Comparison of ENCODE assay signal across 25 cellular contexts in genomic region chr3:29185706-29186105, GRCh38.
DNase-seq lines count a peak whose midpoint lies in the region; ATAC-seq and TF ChIP-seq lines count a peak whose summit lies in the region.
"Had no signal": no experiment of that assay in that cellular context is flagged by ENCODE, and none has a peak within 500 bp of the region (broad histone marks: within the 10 kb centered on the region; RNA-seq: fewer than 3 reads in every experiment).

No MANE protein-coding gene starts in this region.

- TF ChIP-seq CTCF in fibroblast of lung (conservative IDR thresholded peaks at IDR 0.05 in 1 of 2, IDR thresholded peaks at IDR 0.05 in 1 of 2; ENCODE audit: low read depth in 1 of 2, low read length in 2 of 2) = no peak

- no CpG with 5 or more reads among the region's 1 CpG for WGBS in mesendoderm (ENCODE audit: extremely low coverage, insufficient coverage, low lambda C conversion rate)

- no peak overlapping the region for H2BK5ac ChIP-seq in mesendoderm (ENCODE audit: low read length)

- peak overlapping the region; percentile 79 for H3K27ac ChIP-seq in SJCRH30
- peak overlapping the region; percentile 71 for H3K27ac ChIP-seq in fibroblast of lung (ENCODE audit: insufficient read depth, low read length)
- no peak overlapping the region for H3K27ac ChIP-seq in mesendoderm (ENCODE audit: low read depth, low read length)
- H3K27ac ChIP-seq: C4-2B, esophagus squamous epithelium, neural progenitor cell, psoas muscle, VCaP had no signal

- no peak overlapping the region for H4K8ac ChIP-seq in mesendoderm (ENCODE audit: low read depth, low read length)

- peak overlapping the region; percentile 47 for H3K27ac Mint-ChIP-seq in activated T-cell treated with anti-CD3 and anti-CD28 coated beads, Interleukin-2, amount 50 U/mL, for 24 hours
- H3K27ac Mint-ChIP-seq in activated T-cell treated with anti-CD3 and anti-CD28 coated beads, Interleukin-2, amount 50 U/mL, for 72 hours = no peak overlapping the region
- H3K27ac Mint-ChIP-seq: neural progenitor cell had no signal

- H3K79me2 ChIP-seq in fibroblast of lung (ENCODE audit: control insufficient read depth, insufficient read depth, low read length) (no peaks in the 10 kb centered on the region), mesendoderm (ENCODE audit: control insufficient read depth, insufficient read depth, low read length) (no peaks in the 10 kb centered on the region)

- no peaks in the 10 kb centered on the region for H3K27me3 Mint-ChIP-seq in activated T-cell treated with anti-CD3 and anti-CD28 coated beads, Interleukin-2, amount 50 U/mL, for 24 hours
- no peaks in the 10 kb centered on the region for H3K27me3 Mint-ChIP-seq in activated T-cell treated with anti-CD3 and anti-CD28 coated beads, Interleukin-2, amount 50 U/mL, for 72 hours (ENCODE audit: low read depth)

- no peak for ATAC-seq in activated T-cell treated with anti-CD3 and anti-CD28 coated beads, Interleukin-2, amount 50 U/mL, for 72 hours (replicated peaks in 1 of 2)
- no peak for ATAC-seq in GM21528 (IDR thresholded peaks at IDR 0.05; ENCODE audit: low FRiP score, unreplicated experiment)
- ATAC-seq in GM18520 (IDR thresholded peaks at IDR 0.05; ENCODE audit: unreplicated experiment) = no peak
- ATAC-seq: left cardiac atrium, psoas muscle had no signal

- H3K4me2 ChIP-seq in fibroblast of lung (ENCODE audit: extremely low read depth, insufficient read depth, low read length) (no peak overlapping the region), skeletal muscle satellite cell (ENCODE audit: low read length) (peak overlapping the region; percentile 6), mesendoderm (ENCODE audit: low read length) (no peak overlapping the region)
- H3K4me2 ChIP-seq: neural progenitor cell had no signal

- no peak overlapping the region for H3K9ac ChIP-seq in fibroblast of lung (ENCODE audit: insufficient read depth, low read length)
- H3K9ac ChIP-seq in skeletal muscle satellite cell (ENCODE audit: low read depth, low read length) = peak overlapping the region; percentile 63
- no peak overlapping the region for H3K9ac ChIP-seq in mesendoderm (ENCODE audit: low read length)
- H3K9ac ChIP-seq: neural progenitor cell had no signal

- H3K4me3 Mint-ChIP-seq in activated T-cell treated with anti-CD3 and anti-CD28 coated beads, Interleukin-2, amount 50 U/mL, for 24 hours = no peak overlapping the region
- H3K4me3 Mint-ChIP-seq in activated T-cell treated with anti-CD3 and anti-CD28 coated beads, Interleukin-2, amount 50 U/mL, for 72 hours = no peak overlapping the region
- H3K4me3 Mint-ChIP-seq: neural progenitor cell had no signal

- H3K9me3 Mint-ChIP-seq in activated T-cell treated with anti-CD3 and anti-CD28 coated beads, Interleukin-2, amount 50 U/mL, for 24 hours = peaks cover 5% of the 10 kb centered on the region
- peaks cover 0 to 2% of the 10 kb centered on the region in 2 donors for H3K9me3 Mint-ChIP-seq in activated T-cell treated with anti-CD3 and anti-CD28 coated beads, Interleukin-2, amount 50 U/mL, for 72 hours

- H3K4me3 ChIP-seq in SJCRH30 (no peak overlapping the region), fibroblast of lung (replicated peaks in 1 of 4; ENCODE audit: control extremely low read depth in 1 of 4, insufficient read depth in 1 of 4, low read depth in 3 of 4, low read length in 4 of 4) (no peak overlapping the region), skeletal muscle satellite cell (ENCODE audit: low read length) (no peak overlapping the region), mesendoderm (ENCODE audit: low read length) (no peak overlapping the region)
- H3K4me3 ChIP-seq: esophagus squamous epithelium, neural progenitor cell, psoas muscle had no signal

- no peaks in the 10 kb centered on the region for H4K20me1 ChIP-seq in fibroblast of lung (ENCODE audit: control insufficient read depth, extremely low read depth, insufficient read depth, low read length)

- no peak overlapping the region for H2BK15ac ChIP-seq in mesendoderm (replicated peaks; ENCODE audit: low read depth)

- H3K36me3 Mint-ChIP-seq in activated T-cell treated with anti-CD3 and anti-CD28 coated beads, Interleukin-2, amount 50 U/mL, for 24 hours (ENCODE audit: low read depth) = no peaks in the 10 kb centered on the region
- no peaks in the 10 kb centered on the region for H3K36me3 Mint-ChIP-seq in activated T-cell treated with anti-CD3 and anti-CD28 coated beads, Interleukin-2, amount 50 U/mL, for 72 hours (ENCODE audit: insufficient read depth in 2 of 2)
- H3K36me3 Mint-ChIP-seq: neural progenitor cell had no signal

- peaks cover 44% of the 10 kb centered on the region for H3K4me1 Mint-ChIP-seq in activated T-cell treated with anti-CD3 and anti-CD28 coated beads, Interleukin-2, amount 50 U/mL, for 24 hours (ENCODE audit: low read depth)
- H3K4me1 Mint-ChIP-seq in activated T-cell treated with anti-CD3 and anti-CD28 coated beads, Interleukin-2, amount 50 U/mL, for 72 hours (ENCODE audit: low read depth) = peaks cover 24% of the 10 kb centered on the region
- H3K4me1 Mint-ChIP-seq: neural progenitor cell had no signal

- no peak overlapping the region for H2BK120ac ChIP-seq in mesendoderm (ENCODE audit: low read depth, low read length)

- no peak overlapping the region for H4K5ac ChIP-seq in mesendoderm (ENCODE audit: low read length)

- H2AFZ ChIP-seq in fibroblast of lung (ENCODE audit: low read length) = no peak overlapping the region
- H2AFZ ChIP-seq: neural progenitor cell had no signal

- H3K36me3 ChIP-seq in SJCRH30 = no peaks in the 10 kb centered on the region
- H3K36me3 ChIP-seq in fibroblast of lung (ENCODE audit: control insufficient read depth, insufficient read depth, low read length) = no peaks in the 10 kb centered on the region
- no peaks in the 10 kb centered on the region for H3K36me3 ChIP-seq in skeletal muscle satellite cell (ENCODE audit: insufficient read depth, low read length)
- H3K36me3 ChIP-seq in mesendoderm (ENCODE audit: control insufficient read depth, insufficient read depth, low read length) = no peaks in the 10 kb centered on the region
- H3K36me3 ChIP-seq: esophagus squamous epithelium, neural progenitor cell had no signal

- no peaks in the 10 kb centered on the region for H3K27me3 ChIP-seq in SJCRH30
- H3K27me3 ChIP-seq in fibroblast of lung (ENCODE audit: control insufficient read depth, insufficient read depth, low read length) = no peaks in the 10 kb centered on the region
- H3K27me3 ChIP-seq in skeletal muscle satellite cell (ENCODE audit: control insufficient read depth, insufficient read depth, low read length) = no peaks in the 10 kb centered on the region
- H3K27me3 ChIP-seq in mesendoderm (ENCODE audit: insufficient read depth, low read length, poor library complexity) = no peaks in the 10 kb centered on the region
- H3K27me3 ChIP-seq: esophagus squamous epithelium, neural progenitor cell had no signal

- H3K79me1 ChIP-seq in mesendoderm (ENCODE audit: low read length) = no peaks in the 10 kb centered on the region

- H3K4ac ChIP-seq in mesendoderm (ENCODE audit: low read depth, low read length) = no peak overlapping the region

- no peak overlapping the region for H3K56ac ChIP-seq in mesendoderm (ENCODE audit: low read length)

- H3K18ac ChIP-seq in mesendoderm (ENCODE audit: low read length) = no peak overlapping the region

- H3K9me3 ChIP-seq in SJCRH30 (replicated peaks) (no peaks in the 10 kb centered on the region), fibroblast of lung (ENCODE audit: control insufficient read depth, insufficient read depth, low read depth, low read length) (no peaks in the 10 kb centered on the region), skeletal muscle satellite cell (replicated peaks; ENCODE audit: low read length) (no peaks in the 10 kb centered on the region)
- H3K9me3 ChIP-seq: esophagus squamous epithelium, psoas muscle had no signal

- peaks cover 22% of the 10 kb centered on the region for H3K4me1 ChIP-seq in SJCRH30
- H3K4me1 ChIP-seq in fibroblast of lung (ENCODE audit: control insufficient read depth, extremely low read depth, insufficient read depth, low read length) = peaks cover 24% of the 10 kb centered on the region
- H3K4me1 ChIP-seq in skeletal muscle satellite cell (ENCODE audit: control insufficient read depth, insufficient read depth, low read length) = peaks cover 50% of the 10 kb centered on the region
- H3K4me1 ChIP-seq in mesendoderm (ENCODE audit: control insufficient read depth, low read depth, low read length) = no peaks in the 10 kb centered on the region
- H3K4me1 ChIP-seq: esophagus squamous epithelium had no signal

- H2AK5ac ChIP-seq in mesendoderm (ENCODE audit: low read length) = no peak overlapping the region

- DNase-seq in activated T-cell treated with anti-CD3 and anti-CD28 coated beads, Interleukin-2, amount 50 U/mL, for 24 hours = no peak
- DNase-seq in activated T-cell treated with anti-CD3 and anti-CD28 coated beads, Interleukin-2, amount 50 U/mL, for 72 hours = no peak
- DNase-seq in SJCRH30 = no peak
- DNase-seq in fibroblast of lung (ENCODE audit: low read depth in 2 of 2) = no peak
- DNase-seq in mesendoderm = no peak
- DNase-seq: activated CD4-positive, alpha-beta T cell treated with anti-CD3 and anti-CD28 coated beads, Interleukin-2, amount 50 U/mL, for 1 hour; activated CD8-positive, alpha-beta memory T cell treated with anti-CD3 and anti-CD28 coated beads, Interleukin-2, amount 50 U/mL, for 48 hours; activated effector memory CD4-positive, alpha-beta T cell treated with anti-CD3 and anti-CD28 coated beads, Interleukin-2, amount 50 U/mL, for 16 hours; cerebellar nuclear complex; effector CD8-positive, alpha-beta T cell; esophagus squamous epithelium; left cardiac atrium; MM.1S; NCI-H1694 treated with DMSO at 0.1 percent for 48 hours; NCI-H82; psoas muscle; SHP77; stimulated activated CD4-positive, alpha-beta T cell treated with anti-CD3 and anti-CD28 coated beads, Interleukin-4, amount 100 ng/mL, for 4 hours; T-helper 1 cell had no signal

- no peak overlapping the region for H3K23ac ChIP-seq in mesendoderm (ENCODE audit: low read length)
